19 cellular contexts compared by ENCODE assay signal in genomic region chr2:62675062-62675461, GRCh38. TPM values are rescaled to one million over a fixed set of nuclear protein-coding genes. Genes with fewer than 3 reads are reported as not detected.
DNase-seq lines count a peak whose midpoint lies in the region; ATAC-seq, FAIRE-seq and TF ChIP-seq lines count a peak whose summit lies in the region.
"Had no signal": no experiment of that assay in that cellular context is flagged by ENCODE, and none has a peak within 500 bp of the region (broad histone marks: within the 10 kb centered on the region; RNA-seq: fewer than 3 reads in every experiment).

No MANE protein-coding gene starts in this region.

- TF ChIP-seq CTCF in IMR-90 (conservative IDR thresholded peaks at IDR 0.05; ENCODE audit: low read depth, low read length) (no peak), H1 (IDR thresholded peaks at IDR 0.05; ENCODE audit: control extremely low read depth in 1 of 3, insufficient read depth in 1 of 3, low read depth in 1 of 3, low read length in 3 of 3) (no peak), GM20000 (IDR thresholded peaks at IDR 0.05; ENCODE audit: extremely low read depth, missing control alignments) (no peak)

- no peak overlapping the region for H3K4me3 Mint-ChIP-seq in stimulated activated effector memory CD8-positive, alpha-beta T cell treated with anti-CD3 and anti-CD28 coated beads, Interleukin-12 subunit alpha, Interleukin-12 subunit beta, amount 100 ng/mL, for 72 hours
- H3K4me3 Mint-ChIP-seq: CD4-positive, alpha-beta memory T cell; H9 had no signal

- H3K27ac Mint-ChIP-seq in stimulated activated effector memory CD8-positive, alpha-beta T cell treated with anti-CD3 and anti-CD28 coated beads, Interleukin-12 subunit alpha, Interleukin-12 subunit beta, amount 100 ng/mL, for 72 hours, result no peak overlapping the region
- H3K27ac Mint-ChIP-seq: CD4-positive, alpha-beta memory T cell; H9 had no signal

- in situ Hi-C loops in IMR-90 (cut with MboI; ENCODE audit: low sequenced_read_pairs), result no loop called here

- H3K79me1 ChIP-seq in IMR-90 (ENCODE audit: low read depth in 1 of 2, low read length in 2 of 2) (no peaks in the 10 kb centered on the region; a peak in 1 of 4 replicates), H1 (ENCODE audit: low read depth, low read length) (no peaks in the 10 kb centered on the region)

- H3K27ac ChIP-seq in IMR-90 (ENCODE audit: insufficient read depth, low read length) (no peak overlapping the region), H1 (ENCODE audit: low read depth, low read length) (no peak overlapping the region), aorta (ENCODE audit: low read depth in 1 of 2, low read length in 2 of 2) (no peak overlapping the region)
- H3K27ac ChIP-seq: GM23248 had no signal

- no peak overlapping the region for H2AK9ac ChIP-seq in IMR-90 (replicated peaks; ENCODE audit: low read depth, low read length, poor library complexity)

- H3K23me2 ChIP-seq in H1 (ENCODE audit: low read depth, low read length), result no peaks in the 10 kb centered on the region; the same call in 1 of the 2 replicates

- no peak overlapping the region for H3K4me3 ChIP-seq in IMR-90 (ENCODE audit: insufficient read depth, low read depth, low read length)
- no peak overlapping the region for H3K4me3 ChIP-seq in H1 (ENCODE audit: extremely low read depth in 1 of 4, insufficient read depth in 2 of 4, low read depth in 3 of 4, low read length in 4 of 4)
- H3K4me3 ChIP-seq in aorta (ENCODE audit: low read length in 2 of 2), result no peak overlapping the region
- H3K4me3 ChIP-seq: GM12878, GM23248 had no signal

- H2BK5ac ChIP-seq in IMR-90 (ENCODE audit: low read depth, low read length, poor library complexity, severe bottlenecking), result no peak overlapping the region
- H2BK5ac ChIP-seq in H1 (ENCODE audit: low read depth, low read length), result no peak overlapping the region

- H3K4me1 ChIP-seq in IMR-90 (ENCODE audit: control insufficient read depth, insufficient read depth, low read length) (peaks cover 12% of the 10 kb centered on the region), H1 (replicated peaks in 1 of 4; ENCODE audit: control insufficient read depth in 3 of 4, insufficient read depth in 4 of 4, low read length in 3 of 4) (0 out of 7 replicates have a peak, but pooled peaks cover 0 to 4% (median under 1%) of the 10 kb centered on the region in 4 experiments), aorta (ENCODE audit: control insufficient read depth in 1 of 2, insufficient read depth in 2 of 2, low read length in 2 of 2) (peaks cover 0 to 3% of the 10 kb centered on the region in 2 donors)

- no peaks in the 10 kb centered on the region for H3K36me3 Mint-ChIP-seq in stimulated activated effector memory CD8-positive, alpha-beta T cell treated with anti-CD3 and anti-CD28 coated beads, Interleukin-12 subunit alpha, Interleukin-12 subunit beta, amount 100 ng/mL, for 72 hours
- H3K36me3 Mint-ChIP-seq: CD4-positive, alpha-beta memory T cell had no signal

- no peak overlapping the region for H2AFZ ChIP-seq in IMR-90 (replicated peaks; ENCODE audit: low read length, poor library complexity)
- H2AFZ ChIP-seq in H1 (ENCODE audit: low read length), result no peak overlapping the region
- H2AFZ ChIP-seq: GM23248 had no signal

- TF ChIP-seq POLR2A in IMR-90 (IDR thresholded peaks at IDR 0.05; ENCODE audit: low read depth, low read length) (no peak), H1 (IDR thresholded peaks at IDR 0.05; ENCODE audit: control extremely low read depth in 1 of 2, low read depth in 2 of 2, low read length in 2 of 2) (no peak)

- H3K4ac ChIP-seq in IMR-90 (ENCODE audit: low read depth, low read length), result no peak overlapping the region; the same call in 1 of the 2 replicates
- H3K4ac ChIP-seq in H1 (replicated peaks; ENCODE audit: insufficient read length, low read depth, low read length), result no peak overlapping the region

- FAIRE-seq in H1 (lab: Jason Lieb, UNC), result peak; percentile 28
- FAIRE-seq: GM12878, GM19239 had no signal

- no peak for ATAC-seq in IMR-90 (ENCODE audit: low read depth)
- ATAC-seq in stimulated activated effector memory CD8-positive, alpha-beta T cell treated with anti-CD3 and anti-CD28 coated beads, Interleukin-12 subunit alpha, Interleukin-12 subunit beta, amount 100 ng/mL, for 72 hours, result no peak
- ATAC-seq in aorta (ENCODE audit: low FRiP score), result no peak
- ATAC-seq: GM12878, HCT116 had no signal

- no peak for TF ChIP-seq EP300 in H1 (IDR thresholded peaks at IDR 0.05; ENCODE audit: borderline replicate concordance in 1 of 2, low read depth in 2 of 2, low read length in 2 of 2)

- dilution Hi-C loops in IMR-90 (cut with HindIII; ENCODE audit: low sequenced_read_pairs, unreplicated experiment), result no loop called here

- no peaks in the 10 kb centered on the region for H3K9me3 ChIP-seq in IMR-90 (ENCODE audit: control insufficient read depth, insufficient read depth, low read length)
- H3K9me3 ChIP-seq in H1 (ENCODE audit: insufficient read depth in 2 of 2, low read depth in 1 of 2, low read length in 1 of 2), result no peaks in the 10 kb centered on the region
- no peaks in the 10 kb centered on the region for H3K9me3 ChIP-seq in aorta (ENCODE audit: control insufficient read depth, low read length)

- H3K4me2 ChIP-seq in IMR-90 (ENCODE audit: low read depth, low read length) (no peak overlapping the region), H1 (ENCODE audit: insufficient read depth in 1 of 2, low read depth in 2 of 2, low read length in 2 of 2) (no peak overlapping the region)

- H2BK20ac ChIP-seq in IMR-90 (ENCODE audit: low read depth, low read length), result no peak overlapping the region
- H2BK20ac ChIP-seq in H1 (ENCODE audit: low read length), result no peak overlapping the region

- no peak for DNase-seq in IMR-90
- peak; percentile 14 for DNase-seq in OCI-M1 (lab: John Stamatoyannopoulos, UW)
- no peak for DNase-seq in H1 (ENCODE audit: low read depth in 1 of 2, low spot score in 2 of 2)
- peak; percentile 39 for DNase-seq in myocyte (ENCODE audit: low read depth)
- DNase-seq in stimulated activated effector memory CD8-positive, alpha-beta T cell treated with anti-CD3 and anti-CD28 coated beads, Interleukin-12 subunit alpha, Interleukin-12 subunit beta, amount 100 ng/mL, for 72 hours (ENCODE audit: low spot score in 2 of 2), result no peak
- DNase-seq in aorta, result no peak
- no peak for DNase-seq in GM20000 (ENCODE audit: low spot score)
- DNase-seq: C1 segment of cervical spinal cord; Calu3; CD4-positive, alpha-beta memory T cell; COR-L47; DMS79; EL; GDM1; GM23248; H9 had no signal

- H2BK120ac ChIP-seq in IMR-90 (ENCODE audit: low read depth, low read length) (peak overlapping the region; percentile 26; the same call in 1 of the 2 replicates), H1 (replicated peaks; ENCODE audit: low read depth, low read length) (no peak overlapping the region)

- H3K4me1 Mint-ChIP-seq in stimulated activated effector memory CD8-positive, alpha-beta T cell treated with anti-CD3 and anti-CD28 coated beads, Interleukin-12 subunit alpha, Interleukin-12 subunit beta, amount 100 ng/mL, for 72 hours, result no peaks in the 10 kb centered on the region
- H3K4me1 Mint-ChIP-seq: CD4-positive, alpha-beta memory T cell had no signal

- H4K5ac ChIP-seq in IMR-90 (ENCODE audit: low read depth, low read length) (no peak overlapping the region), H1 (ENCODE audit: insufficient read length, low read depth, low read length) (no peak overlapping the region)

- H2BK15ac ChIP-seq in IMR-90 (ENCODE audit: low read depth, low read length) (no peak overlapping the region), H1 (ENCODE audit: low read length) (no peak overlapping the region)

- no TSS peak for BruUV-seq in IMR-90 (replicated peaks; lab: Mats Ljungman, UMichigan)

- no peak overlapping the region for H3K9ac ChIP-seq in IMR-90 (ENCODE audit: low read depth, low read length)
- no peak overlapping the region for H3K9ac ChIP-seq in H1 (replicated peaks in 1 of 4; ENCODE audit: extremely low read depth in 1 of 4, low read depth in 3 of 4, low read length in 3 of 4)
- H3K9ac ChIP-seq: GM23248 had no signal

- no peaks in the 10 kb centered on the region for H3K36me3 ChIP-seq in IMR-90 (ENCODE audit: control insufficient read depth, insufficient read depth, low read length)
- H3K36me3 ChIP-seq in H1 (ENCODE audit: control insufficient read depth in 2 of 4, insufficient read depth in 4 of 4, low read length in 3 of 4), result no peaks in the 10 kb centered on the region
- no peaks in the 10 kb centered on the region for H3K36me3 ChIP-seq in aorta (ENCODE audit: control insufficient read depth in 1 of 2, insufficient read depth in 2 of 2, low read length in 1 of 2)

- H3K18ac ChIP-seq in IMR-90 (ENCODE audit: low read depth, low read length), result no peak overlapping the region
- no peak overlapping the region for H3K18ac ChIP-seq in H1 (ENCODE audit: extremely low read depth, low read length)

- H3K56ac ChIP-seq in IMR-90 (ENCODE audit: extremely low read depth, insufficient read depth, low read length) (no peak overlapping the region), H1 (replicated peaks; ENCODE audit: insufficient read length, low read depth, low read length) (no peak overlapping the region)

- H2BK12ac ChIP-seq in H1 (ENCODE audit: low read depth, low read length), result no peak overlapping the region

- peak overlapping the region; percentile 9; the same call in 1 of the 2 replicates for H4K91ac ChIP-seq in IMR-90 (ENCODE audit: insufficient read depth, low read depth, low read length)
- H4K91ac ChIP-seq in H1 (replicated peaks; ENCODE audit: insufficient read length, low read length), result no peak overlapping the region

- H3K14ac ChIP-seq in IMR-90 (replicated peaks; ENCODE audit: low read depth, low read length) (no peak overlapping the region), H1 (ENCODE audit: insufficient read length) (no peak overlapping the region)

- H3K27me3 ChIP-seq in IMR-90 (ENCODE audit: control insufficient read depth, insufficient read depth, low read length) (no peaks in the 10 kb centered on the region), H1 (replicated peaks in 1 of 4; ENCODE audit: control insufficient read depth in 3 of 4, extremely low read depth in 1 of 4, insufficient read depth in 3 of 4, low read length in 3 of 4) (no peaks in the 10 kb centered on the region), aorta (ENCODE audit: control insufficient read depth in 1 of 2, insufficient read depth in 2 of 2, low read length in 1 of 2) (no peaks in the 10 kb centered on the region)

- no peaks in the 10 kb centered on the region for H3K9me3 Mint-ChIP-seq in stimulated activated effector memory CD8-positive, alpha-beta T cell treated with anti-CD3 and anti-CD28 coated beads, Interleukin-12 subunit alpha, Interleukin-12 subunit beta, amount 100 ng/mL, for 72 hours
- H3K9me3 Mint-ChIP-seq: CD4-positive, alpha-beta memory T cell; H9 had no signal

- POLR2A ChIA-PET in IMR-90 (lab: Charles Lee; ENCODE audit: unreplicated experiment), result no interaction called here
- POLR2A ChIA-PET in H1 (lab: Charles Lee; ENCODE audit: partially characterized antibody), result interaction anchor here (0.6 kb wide), 1 partner anchor 353 kb away, joined by 3 read pairs; no protein-coding TSS in a partner anchor

- H3K79me2 ChIP-seq in H1 (ENCODE audit: control insufficient read depth in 1 of 2, insufficient read depth in 2 of 2, low read length in 2 of 2), result no peaks in the 10 kb centered on the region

- H3K9me1 ChIP-seq in IMR-90 (ENCODE audit: insufficient read depth, low read length), result peaks cover 12% of the 10 kb centered on the region

- TF ChIP-seq RAD21 in IMR-90 (IDR thresholded peaks at IDR 0.05; ENCODE audit: low read length) (no peak), H1 (IDR thresholded peaks at IDR 0.05 in 1 of 2, conservative IDR thresholded peaks at IDR 0.05 in 1 of 2; ENCODE audit: low read depth in 2 of 2, low read length in 2 of 2) (no peak)

- H2AK5ac ChIP-seq in IMR-90 (ENCODE audit: low read depth, low read length) (no peak overlapping the region), H1 (ENCODE audit: low read depth, low read length) (no peak overlapping the region)

- CTCF ChIA-PET in IMR-90 (lab: Yijun Ruan, JAX) (no interaction called here), H1 (lab: Charles Lee; ENCODE audit: partially characterized antibody) (interaction anchor here (0.6 kb wide), 1 partner anchor 11 kb away, joined by 3 read pairs; no protein-coding TSS in a partner anchor)

- H4K20me1 ChIP-seq in IMR-90 (ENCODE audit: insufficient read depth, low read length) (no peaks in the 10 kb centered on the region), H1 (replicated peaks in 1 of 2; ENCODE audit: control insufficient read depth in 1 of 2, insufficient read depth in 2 of 2, low read length in 2 of 2) (no peaks in the 10 kb centered on the region)

- intact Hi-C loops in IMR-90 (cut with micrococcal nuclease), result no loop called here
- intact Hi-C loops in aorta (cut with DNase I), result no loop called here

- H3K23ac ChIP-seq in IMR-90 (ENCODE audit: low read depth, low read length) (no peak overlapping the region), H1 (ENCODE audit: insufficient read length) (no peak overlapping the region)

- no peak overlapping the region for H4K8ac ChIP-seq in IMR-90 (ENCODE audit: low read depth in 2 of 2, low read length in 2 of 2)
- no peak overlapping the region for H4K8ac ChIP-seq in H1 (ENCODE audit: extremely low read depth, insufficient read depth, low read length)

RNA-seq across cellular contexts. Expression of gene EHBP1, which starts 30.5 kb away (rescaled TPM):
- 44.4 and 55.0 TPM in 2 replicates for total RNA-seq in IMR-90 (2012; rRNA removed)
- 28.3 and 28.5 TPM in 2 replicates for polyA plus RNA-seq in IMR-90 (2012; rRNA removed)
- 8.3 and 11.9 TPM in 2 replicates for polyA plus RNA-seq in IMR-90 (2012; cell fraction: cytosol; rRNA removed)
- 10.9 and 45.6 TPM in 2 replicates for polyA plus RNA-seq in IMR-90 (2012; cell fraction: nucleus; rRNA removed; ENCODE audit: low replicate concordance)
- 59.6 and 64.1 TPM in 2 replicates for total RNA-seq in H1 (2021; fragmentation: NEBNext Ultra II Directional; extraction: Animal tissue kit (Norgen Biotek cat#: 25700))
- 8.1 and 12.0 TPM in 2 replicates for polyA plus RNA-seq in H1 (2011; rRNA removed)
- polyA plus RNA-seq in H1 (2011; cell fraction: cytosol; rRNA removed), result 21.4 TPM
- 13.8 TPM for polyA plus RNA-seq in H1 (2011; cell fraction: nucleus; rRNA removed)
- 30.3 to 55.8 TPM (median 42.8 TPM) in 4 replicates for polyA plus RNA-seq in H1 (2012, experiment 1 of 2)
- polyA plus RNA-seq in H1 (2012, experiment 2 of 2), result 1.7 TPM
- 29.8 TPM for polyA plus RNA-seq in H1 (2013, experiment 1 of 2)
- polyA plus RNA-seq in H1 (2013, experiment 2 of 2), result 32.9 TPM
- 56.5 and 72.8 TPM in 2 replicates for polyA minus RNA-seq in H1 (2011; rRNA and poly(A)+ RNA removed)
- 34.4 TPM for polyA minus RNA-seq in H1 (2011; cell fraction: cytosol; rRNA and poly(A)+ RNA removed)
- polyA minus RNA-seq in H1 (2011; cell fraction: nucleus; rRNA and poly(A)+ RNA removed), result 123 TPM
- 27.6 and 30.0 TPM in 2 replicates for total RNA-seq in myocyte
- 20.1 TPM for polyA plus RNA-seq in myocyte (2012)
- total RNA-seq in aorta, result 10 to 100 TPM; 42.7 to 70.9 TPM
- polyA plus RNA-seq in aorta, result 10 to 100 TPM; 12.0 to 13.5 TPM

Comparison
In these comparisons a context has a peak if more than half of its experiments do, and no peak if none do; other contexts are left out.
1. DNase-seq: peak in OCI-M1 (single experiment) and myocyte (single experiment); none in IMR-90 (single experiment), H1 (0 of 2), stimulated activated effector memory CD8-positive, alpha-beta T cell treated with anti-CD3 and anti-CD28 coated beads, Interleukin-12 subunit alpha, Interleukin-12 subunit beta, amount 100 ng/mL, for 72 hours (0 of 2), aorta (0 of 2) and GM20000 (single experiment).